ENCODE assay signal across 8 cellular contexts in genomic region chr7:111741811-111742240, GRCh38.
DNase-seq lines count a peak whose midpoint lies in the region; ATAC-seq and TF ChIP-seq lines count a peak whose summit lies in the region.

No MANE protein-coding gene starts in this region.

- peak; percentile 78 for DNase-seq in D341Med (ENCODE audit: low spot score)
- peak; percentile 73 for DNase-seq in NCI-H2107 (lab: John Stamatoyannopoulos, UW)
- peak; percentile 25 to 27 for DNase-seq in activated CD4-positive, alpha-beta T cell treated with anti-CD3 and anti-CD28 coated beads for 4 hours
- DNase-seq in fibroblast of gingiva (ENCODE audit: low read depth): peak; percentile 51
- DNase-seq in neural crest cell (ENCODE audit: low read depth, low spot score): peak; percentile 20

- H3K36me3 Mint-ChIP-seq in neural crest cell (ENCODE audit: low read depth): peaks cover 11% of the 10 kb centered on the region

- ATAC-seq in GM19043 (IDR thresholded peaks at IDR 0.05; ENCODE audit: low read depth, unreplicated experiment): peak; percentile 97
- ATAC-seq in HG03097 (IDR thresholded peaks at IDR 0.05; ENCODE audit: low FRiP score, unreplicated experiment): peak; percentile 90
- no peak for ATAC-seq in HG03196 (IDR thresholded peaks at IDR 0.05; ENCODE audit: unreplicated experiment)

- no peaks in the 10 kb centered on the region for H3K27me3 Mint-ChIP-seq in neural crest cell (ENCODE audit: low read depth)

- TF ChIP-seq CTCF in neural crest cell (conservative IDR thresholded peaks at IDR 0.05): peak; percentile 86

- H3K9me3 Mint-ChIP-seq in neural crest cell: no peaks in the 10 kb centered on the region

- peaks cover 12% of the 10 kb centered on the region for H3K4me1 Mint-ChIP-seq in neural crest cell

- no peak overlapping the region for H3K27ac Mint-ChIP-seq in neural crest cell (ENCODE audit: unreplicated experiment)

- no peak overlapping the region for H3K4me3 Mint-ChIP-seq in neural crest cell

Comparison
In these comparisons a context has a peak if more than half of its experiments do, and no peak if none do; other contexts are left out.
1. DNase-seq: peak in every context shown above with its lines; median percentile 78 in D341Med; 73 in NCI-H2107; 51 in fibroblast of gingiva; 26 in activated CD4-positive, alpha-beta T cell treated with anti-CD3 and anti-CD28 coated beads for 4 hours; 20 in neural crest cell.